8 cellular contexts compared by ENCODE assay signal in the genomic region with DNA sequence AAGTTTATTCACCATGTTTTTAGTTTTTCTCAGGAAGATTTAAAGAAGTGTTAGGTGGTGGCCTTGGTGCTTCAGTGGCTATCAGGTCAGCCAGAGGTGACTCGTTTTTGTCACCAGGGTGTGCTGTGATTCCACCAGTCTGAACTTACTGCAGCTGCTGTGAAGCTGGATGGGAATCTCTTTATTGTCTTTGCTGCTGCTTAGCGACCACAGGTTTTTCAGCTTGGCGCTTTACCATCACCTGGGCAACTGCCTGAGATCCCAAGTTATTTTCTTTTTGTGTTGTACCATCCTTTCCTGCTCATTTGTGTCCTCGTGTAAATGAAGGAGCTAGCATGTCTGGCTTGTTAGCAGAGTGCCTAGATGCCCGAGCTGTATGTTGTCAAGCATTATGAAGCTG.
DNase-seq lines count a peak whose midpoint lies in the region; ATAC-seq, FAIRE-seq and TF ChIP-seq lines count a peak whose summit lies in the region.

No MANE protein-coding gene starts in this region.

- FAIRE-seq in keratinocyte (lab: Jason Lieb, UNC): peak; percentile 29

- H3K36me3 ChIP-seq in GM23248 (ENCODE audit: low read depth) (no peaks in the 10 kb centered on the region), keratinocyte (ENCODE audit: control insufficient read depth in 2 of 2, extremely low read depth in 1 of 2, insufficient read depth in 2 of 2, low read length in 2 of 2) (no peaks in the 10 kb centered on the region)

- H3K9me3 ChIP-seq in GM23248 (ENCODE audit: low read depth) (no peaks in the 10 kb centered on the region), keratinocyte (ENCODE audit: control insufficient read depth, low read depth, low read length) (no peaks in the 10 kb centered on the region)

- no peak for ATAC-seq in GM18511 (IDR thresholded peaks at IDR 0.05; ENCODE audit: unreplicated experiment)

- no peak overlapping the region for H3K27ac Mint-ChIP-seq in MCF 10A (ENCODE audit: low read depth, unreplicated experiment)
- no peak overlapping the region for H3K27ac Mint-ChIP-seq in activated naive CD8-positive, alpha-beta T cell treated with anti-CD3 and anti-CD28 coated beads for 36 hours

- H3K27me3 ChIP-seq in GM23248 (replicated peaks; ENCODE audit: insufficient read depth): no peaks in the 10 kb centered on the region
- no peaks in the 10 kb centered on the region for H3K27me3 ChIP-seq in keratinocyte (ENCODE audit: control insufficient read depth, extremely low read depth, insufficient read depth, low read length)

- no peaks in the 10 kb centered on the region for H3K4me1 Mint-ChIP-seq in MCF 10A (ENCODE audit: insufficient read depth, unreplicated experiment)
- H3K4me1 Mint-ChIP-seq in activated naive CD8-positive, alpha-beta T cell treated with anti-CD3 and anti-CD28 coated beads for 36 hours: no peaks in the 10 kb centered on the region

- no peaks in the 10 kb centered on the region for H3K9me2 ChIP-seq in GM23248 (ENCODE audit: insufficient read depth)

- no peaks in the 10 kb centered on the region for H3K9me3 Mint-ChIP-seq in MCF 10A (ENCODE audit: unreplicated experiment)
- H3K9me3 Mint-ChIP-seq in activated naive CD8-positive, alpha-beta T cell treated with anti-CD3 and anti-CD28 coated beads for 36 hours: no peaks in the 10 kb centered on the region

- H3K79me2 ChIP-seq in GM23248 (ENCODE audit: insufficient read depth) (no peaks in the 10 kb centered on the region), keratinocyte (ENCODE audit: control insufficient read depth, insufficient read depth, low read length) (no peaks in the 10 kb centered on the region)

- H3K9ac ChIP-seq in GM23248: no peak overlapping the region
- H3K9ac ChIP-seq in keratinocyte (ENCODE audit: control insufficient read depth, extremely low read depth, insufficient read depth, low read length): no peak overlapping the region

- DNase-seq in ACHN (peak; percentile 24), GM23248 (peak; percentile 62), NCI-H2171 (lab: John Stamatoyannopoulos, UW) (peak; percentile 75), MCF 10A (ENCODE audit: unreplicated experiment) (peak; percentile 48), keratinocyte (ENCODE audit: low read depth, low spot score) (peak; percentile 9), activated gamma-delta T cell treated with Interleukin-2 at 50 U/mL for 16 hours (no peak)
- no peak for DNase-seq in activated naive CD8-positive, alpha-beta T cell treated with anti-CD3 and anti-CD28 coated beads for 36 hours

- CTCF ChIA-PET in MCF 10A (lab: Yijun Ruan, JAX): interaction anchor here (0.6 to 3.0 kb wide), 36 partner anchors 9 to 1800 kb away, joined by 3 to 12 read pairs (median 4); a partner anchor contains a TSS

- TF ChIP-seq CTCF in MCF 10A (IDR thresholded peaks at IDR 0.05; ENCODE audit: unreplicated experiment) (peak; percentile 64), keratinocyte (optimal IDR thresholded peaks at IDR 0.05 in 1 of 3, IDR thresholded peaks at IDR 0.05 in 1 of 3, conservative IDR thresholded peaks at IDR 0.05 in 1 of 3; ENCODE audit: extremely low read depth in 1 of 3, insufficient read depth in 2 of 3, low read length in 3 of 3) (peak; percentile 57 to 81 (median 64))

- WGBS in GM23248 (ENCODE audit: low coverage in 1 of 2, low lambda C conversion rate in 2 of 2, missing lambda C conversion rate in 2 of 2), 2 experiments: 47 to 49% methylated on average over 5 of the region's 5 CpGs

- H4K20me1 ChIP-seq in GM23248 (ENCODE audit: insufficient read depth) (no peaks in the 10 kb centered on the region), keratinocyte (ENCODE audit: control insufficient read depth, extremely low read depth, insufficient read depth, low read length) (no peaks in the 10 kb centered on the region)

- H3K9me1 ChIP-seq in keratinocyte (ENCODE audit: control insufficient read depth, extremely low read depth, insufficient read depth, low read length): no peaks in the 10 kb centered on the region

- H3K4me3 ChIP-seq in GM23248: no peak overlapping the region
- no peak overlapping the region for H3K4me3 ChIP-seq in keratinocyte (ENCODE audit: control insufficient read depth in 2 of 3, extremely low read depth in 1 of 3, insufficient read depth in 2 of 3, low read depth in 1 of 3, low read length in 3 of 3)

- H3F3A ChIP-seq in GM23248 (ENCODE audit: insufficient read depth): peaks cover 10% of the 10 kb centered on the region

- H3K36me3 Mint-ChIP-seq in MCF 10A (ENCODE audit: insufficient read depth, unreplicated experiment): no peaks in the 10 kb centered on the region
- H3K36me3 Mint-ChIP-seq in activated naive CD8-positive, alpha-beta T cell treated with anti-CD3 and anti-CD28 coated beads for 36 hours: no peaks in the 10 kb centered on the region

- in situ Hi-C loops in ACHN (cut with HindIII; ENCODE audit: low pct_ligation_motif_present, low pct_unique_long_range_greater_than_20kb, low sequenced_read_pairs): no loop called here
- in situ Hi-C loops in GM23248 (cut with MboI): no loop called here

- POLR2A ChIA-PET in MCF 10A (lab: Yijun Ruan, JAX): interaction anchor here (0.6 to 2.5 kb wide), 7 partner anchors 48 to 850 kb away, joined by 3 to 27 read pairs (median 3); a partner anchor contains a TSS

- dilution Hi-C loops in keratinocyte (cut with MboI; ENCODE audit: extremely low pct_ligation_motif_present, low sequenced_read_pairs): no loop called here

- H2AFZ ChIP-seq in GM23248 (no peak overlapping the region), keratinocyte (ENCODE audit: control insufficient read depth, low read length) (no peak overlapping the region)

- BruUV-seq in MCF 10A (replicated peaks; lab: Mats Ljungman, UMichigan): no TSS peak

- intact Hi-C loops in MCF 10A (cut with micrococcal nuclease): loop anchor here (1.0 to 5.0 kb wide), 2 partner anchors 195 to 1790 kb away; a partner anchor contains a TSS

- H3K27ac ChIP-seq in GM23248: no peak overlapping the region
- H3K27ac ChIP-seq in keratinocyte (ENCODE audit: control insufficient read depth, insufficient read depth, low read length): no peak overlapping the region

- H3K4me3 Mint-ChIP-seq in MCF 10A (ENCODE audit: unreplicated experiment): no peak overlapping the region
- no peak overlapping the region for H3K4me3 Mint-ChIP-seq in activated naive CD8-positive, alpha-beta T cell treated with anti-CD3 and anti-CD28 coated beads for 36 hours

- H3K4me2 ChIP-seq in GM23248 (ENCODE audit: unreplicated experiment): no peak overlapping the region
- no peak overlapping the region for H3K4me2 ChIP-seq in keratinocyte (ENCODE audit: control insufficient read depth, extremely low read depth, insufficient read depth, low read depth, low read length)

- peaks cover 11% of the 10 kb centered on the region for H3K4me1 ChIP-seq in GM23248 (ENCODE audit: insufficient read depth)
- no peaks in the 10 kb centered on the region for H3K4me1 ChIP-seq in keratinocyte (ENCODE audit: control insufficient read depth, extremely low read depth, insufficient read depth, low read length)

- H3K27me3 Mint-ChIP-seq in MCF 10A (ENCODE audit: insufficient read depth, unreplicated experiment): no peaks in the 10 kb centered on the region
- no peaks in the 10 kb centered on the region for H3K27me3 Mint-ChIP-seq in activated naive CD8-positive, alpha-beta T cell treated with anti-CD3 and anti-CD28 coated beads for 36 hours

Comparison
In these comparisons a context has a peak if more than half of its experiments do, and no peak if none do; other contexts are left out.
1. DNase-seq: peak in ACHN (single experiment), GM23248 (single experiment), NCI-H2171 (single experiment), MCF 10A (single experiment) and keratinocyte (single experiment); none in activated gamma-delta T cell treated with Interleukin-2 at 50 U/mL for 16 hours (single experiment) and activated naive CD8-positive, alpha-beta T cell treated with anti-CD3 and anti-CD28 coated beads for 36 hours (single experiment).